9 cellular contexts compared by ENCODE assay signal in genomic region chr16:85570735-85571562, GRCh38.
A peak's percentile ranks its signal among the peaks of the same experiment; 100 is the strongest.
DNase-seq lines count a peak whose midpoint lies in the region; ATAC-seq and TF ChIP-seq lines count a peak whose summit lies in the region.
"Had no signal": no experiment of that assay in that cellular context is flagged by ENCODE, and none has a peak within 500 bp of the region (broad histone marks: within the 10 kb centered on the region; RNA-seq: fewer than 3 reads in every experiment).

No MANE protein-coding gene starts in this region.

- H3K9me3 ChIP-seq in iPS-20b (ENCODE audit: insufficient read depth, low read depth, low read length): no peaks in the 10 kb centered on the region

- H3K27ac ChIP-seq in RWPE1 (0 out of 2 replicates have a peak overlapping the region, but pooled peaks have one; percentile 8), iPS-20b (ENCODE audit: low read length) (no peak overlapping the region)
- H3K27ac ChIP-seq: epithelial cell of prostate had no signal

- H3K27me3 ChIP-seq in iPS-20b (ENCODE audit: insufficient read depth, low read length): peaks cover 21% of the 10 kb centered on the region; the same call in 1 of the 2 replicates

- POLR2A ChIA-PET in RWPE1 (lab: Yijun Ruan, JAX; ENCODE audit: low non-redundant PET): no interaction called here

- TF ChIP-seq CTCF in RWPE1 (conservative IDR thresholded peaks at IDR 0.05; ENCODE audit: low read depth): no peak

- peaks cover 50% of the 10 kb centered on the region for H3K4me1 ChIP-seq in iPS-20b (ENCODE audit: insufficient read depth, low read length)

- peak overlapping the region; percentile 57; the same call in 1 of the 2 replicates for H3K9ac ChIP-seq in iPS-20b (ENCODE audit: low read depth, low read length)

- no peak overlapping the region for H3K4me3 ChIP-seq in iPS-20b (ENCODE audit: low read length)

- no peak for DNase-seq in RWPE1 (ENCODE audit: low spot score)
- DNase-seq in COR-L47 (lab: John Stamatoyannopoulos, UW): no peak
- no peak for DNase-seq in activated CD4-positive, alpha-beta T cell treated with anti-CD3 and anti-CD28 coated beads, Interleukin-2, amount 50 U/mL, for 48 hours
- no peak for DNase-seq in NCI-H1105 (lab: John Stamatoyannopoulos, UW)

- CTCF ChIA-PET in RWPE1 (lab: Yijun Ruan, JAX): no interaction called here

- H3K36me3 ChIP-seq in iPS-20b (ENCODE audit: insufficient read depth, low read depth, low read length): no peaks in the 10 kb centered on the region

- ATAC-seq in GM18498 (IDR thresholded peaks at IDR 0.05; ENCODE audit: unreplicated experiment) (peak; percentile 60), HG02642 (IDR thresholded peaks at IDR 0.05; ENCODE audit: poor library complexity, unreplicated experiment) (peak; percentile 33), HG03095 (IDR thresholded peaks at IDR 0.05; ENCODE audit: unreplicated experiment) (no peak)
